In the genomic region with DNA sequence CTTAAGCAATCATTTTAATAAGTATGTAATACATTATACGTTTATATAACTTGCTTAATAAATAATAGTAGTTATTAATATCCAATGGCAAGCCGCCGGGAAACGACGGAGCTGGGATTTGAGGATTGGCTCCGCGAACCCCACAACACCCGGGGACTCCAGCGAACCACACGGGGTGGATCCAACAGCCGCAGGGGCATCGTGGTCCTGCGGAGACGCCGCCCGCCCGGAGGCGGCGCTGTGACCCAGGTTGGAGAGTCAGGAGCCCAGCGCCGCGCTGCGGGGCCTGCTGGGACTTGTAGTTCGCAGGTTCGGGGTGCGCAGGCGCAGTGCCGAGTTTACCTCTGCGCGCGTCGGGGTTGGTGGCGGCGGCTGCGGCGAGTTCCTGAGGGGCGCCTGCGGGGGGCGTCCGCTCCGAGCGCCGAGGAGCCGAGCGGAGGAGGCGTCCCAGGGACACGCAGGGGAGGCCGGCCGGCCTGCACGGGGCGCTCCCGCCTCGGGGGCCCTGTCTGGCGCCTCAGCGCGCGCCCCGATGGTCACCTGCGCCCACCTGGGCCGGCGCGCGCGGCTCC, we compare ENCODE assay signal across 8 cellular contexts. TPM values are rescaled to one million over a fixed set of nuclear protein-coding genes. Genes with fewer than 3 reads are reported as not detected.
DNase-seq lines count a peak whose midpoint lies in the region; ATAC-seq, FAIRE-seq and TF ChIP-seq lines count a peak whose summit lies in the region.

A gene (plus strand): TSS at position 329 of the 572 bp plus-strand sequence. CDS start 204 bp downstream, at position 533.

- peaks cover 40% of the 10 kb centered on the region for H3K4me1 ChIP-seq in BLaER1
- no peaks in the 10 kb centered on the region for H3K4me1 ChIP-seq in colonic mucosa

- H3K36me3 ChIP-seq in BLaER1 (peaks cover 44% of the 10 kb centered on the region), colonic mucosa (peaks cover 4% of the 10 kb centered on the region)

- no peaks in the 10 kb centered on the region for H4K20me1 ChIP-seq in BLaER1

- H3K9ac ChIP-seq in BLaER1, result peak within 1 kb of the TSS; percentile 84
- peak within 1 kb of the TSS; percentile 84 for H3K9ac ChIP-seq in colonic mucosa (ENCODE audit: low read depth in 2 of 2, low read length in 2 of 2)

- intact Hi-C loops in colonic mucosa (cut with DNase I) (no loop called here), left colon (cut with DNase I, micrococcal nuclease) (no loop called here)

- ATAC-seq in HG03457 (IDR thresholded peaks at IDR 0.05; ENCODE audit: unreplicated experiment) (peak; percentile 63), left colon (peak; percentile 96)

- H3K4me3 ChIP-seq in BLaER1 (peak within 1 kb of the TSS; percentile 84), colonic mucosa (peak within 1 kb of the TSS; percentile 78)

- FAIRE-seq in GM19239 (lab: Jason Lieb, UNC), result peak; percentile 88

- H3K9me3 ChIP-seq in BLaER1 (peaks cover 21% of the 10 kb centered on the region), colonic mucosa (no peaks in the 10 kb centered on the region)

- no peaks in the 10 kb centered on the region for H3K27me3 ChIP-seq in BLaER1
- H3K27me3 ChIP-seq in colonic mucosa, result no peaks in the 10 kb centered on the region

- peak within 1 kb of the TSS; percentile 93 for H3K4me2 ChIP-seq in BLaER1

- DNase-seq in GM19239 (ENCODE audit: insufficient read length, low spot score) (peak; percentile 97), NCI-H510A treated with DMSO at 0.1 percent for 48 hours (lab: John Stamatoyannopoulos, UW) (peak; percentile 73), colonic mucosa (peak; percentile 97), left colon (peak; percentile 96 to 99)
- DNase-seq in activated CD4-positive, alpha-beta T cell treated with anti-CD3 and anti-CD28 coated beads for 4 hours, result peak; percentile 98 to 99
- peak; percentile 99 for DNase-seq in stimulated activated CD4-positive, alpha-beta T cell treated with anti-CD3 and anti-CD28 coated beads, Interleukin-1b, Interleukin-23, amount 100 ng/mL, for 4 hours (ENCODE audit: low read depth in 2 of 2)

- peak; percentile 93 for TF ChIP-seq CTCF in colonic mucosa (IDR thresholded peaks at IDR 0.05)

- H3K27ac ChIP-seq in BLaER1 (peak within 1 kb of the TSS; percentile 84), colonic mucosa (no peak within 1 kb of the TSS)

RNA-seq across cellular contexts. Expression of the gene that starts here (rescaled TPM):
- total RNA-seq in colonic mucosa (1 to 10 TPM; 3.0 to 5.1 TPM), left colon (1 to 10 TPM; 4.1 to 4.3 TPM)
